ENCODE assay signal across 11 cellular contexts in the genomic region with DNA sequence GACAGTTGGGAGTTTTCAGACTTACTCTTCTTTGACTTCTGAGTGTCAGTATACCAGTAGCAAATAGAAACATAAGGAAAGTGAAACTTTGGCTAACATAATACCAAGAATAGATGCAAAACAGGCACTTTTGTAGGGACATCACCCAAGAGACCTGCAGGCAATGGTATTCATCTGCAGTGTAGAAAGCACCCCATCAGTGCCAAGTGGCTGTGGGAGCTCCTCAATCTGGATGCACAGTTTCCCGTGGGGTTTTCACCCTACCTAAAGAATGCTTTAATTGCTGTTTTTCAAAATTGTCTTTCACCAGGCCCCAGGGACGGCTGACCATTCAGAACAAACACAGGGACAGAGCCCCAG.
A peak's percentile ranks its signal among the peaks of the same experiment; 100 is the strongest.
DNase-seq lines count a peak whose midpoint lies in the region; ATAC-seq and TF ChIP-seq lines count a peak whose summit lies in the region.
"Had no signal": no experiment of that assay in that cellular context is flagged by ENCODE, and none has a peak within 500 bp of the region (broad histone marks: within the 10 kb centered on the region; RNA-seq: fewer than 3 reads in every experiment).

No MANE protein-coding gene starts in this region.

- H3K27me3 ChIP-seq in CD4-positive, CD25-positive, alpha-beta regulatory T cell (ENCODE audit: control insufficient read depth, insufficient read depth, low read length): peaks cover 26% of the 10 kb centered on the region
- H3K27me3 ChIP-seq in esophagus muscularis mucosa: peaks cover 0 to 64% (median 6%) of the 10 kb centered on the region in 4 donors
- H3K27me3 ChIP-seq in PC-3 (ENCODE audit: low read length): peaks cover 83% of the 10 kb centered on the region
- H3K27me3 ChIP-seq in suprapubic skin: peaks cover 37% of the 10 kb centered on the region

- H3K9ac ChIP-seq in PC-3 (ENCODE audit: low read length): no peak overlapping the region

- 57% methylated on average over 1 of the region's 2 CpGs for WGBS in esophagus muscularis mucosa
- WGBS in suprapubic skin: 41% methylated on average over 2 of the region's 2 CpGs

- H3K9me2 ChIP-seq in PC-3 (replicated peaks; ENCODE audit: low read length): no peaks in the 10 kb centered on the region

- TF ChIP-seq EP300 in esophagus muscularis mucosa (IDR thresholded peaks at IDR 0.05) (no peak), suprapubic skin (IDR thresholded peaks at IDR 0.05) (no peak)

- H3K9me3 Mint-ChIP-seq in CD4-positive, CD25-positive, alpha-beta regulatory T cell: peaks cover 0 to 2% (median 0%) of the 10 kb centered on the region in 7 donors

- no TSS peak for BruUV-seq in PC-3 (replicated peaks; lab: Mats Ljungman, UMichigan)

- peaks cover 0 to 12% (median 5%) of the 10 kb centered on the region in 4 donors for H3K4me1 Mint-ChIP-seq in CD4-positive, CD25-positive, alpha-beta regulatory T cell

- H3K36me3 Mint-ChIP-seq in CD4-positive, CD25-positive, alpha-beta regulatory T cell: no peaks in the 10 kb centered on the region

- peaks cover 73% of the 10 kb centered on the region for H3K27me3 Mint-ChIP-seq in CD4-positive, CD25-positive, alpha-beta regulatory T cell

- no peaks in the 10 kb centered on the region for H3K9me3 ChIP-seq in CD4-positive, CD25-positive, alpha-beta regulatory T cell (ENCODE audit: control insufficient read depth in 2 of 2, low read length in 2 of 2)
- H3K9me3 ChIP-seq in esophagus muscularis mucosa: no peaks in the 10 kb centered on the region
- no peaks in the 10 kb centered on the region for H3K9me3 ChIP-seq in PC-3 (ENCODE audit: low read length)
- H3K9me3 ChIP-seq in suprapubic skin: no peaks in the 10 kb centered on the region

- H3K4me2 ChIP-seq in PC-3 (ENCODE audit: low read length): no peak overlapping the region

- H4K20me1 ChIP-seq in PC-3 (ENCODE audit: low read length): no peaks in the 10 kb centered on the region

- peak in 1 of 3 donors; percentile 3 for DNase-seq in CD4-positive, CD25-positive, alpha-beta regulatory T cell
- DNase-seq in GM19238 (ENCODE audit: insufficient read length, low spot score): peak; percentile 19
- DNase-seq in esophagus muscularis mucosa (ENCODE audit: extremely low spot score): peak; percentile 45
- DNase-seq in glomerular visceral epithelial cell (ENCODE audit: extremely low spot score): no peak
- no peak for DNase-seq in PC-3
- DNase-seq in left cardiac atrium: no peak
- no peak for DNase-seq in suprapubic skin (ENCODE audit: low spot score in 2 of 2)
- DNase-seq: left ventricle myocardium superior, NCI-H345 had no signal

- H3K4me1 ChIP-seq in CD4-positive, CD25-positive, alpha-beta regulatory T cell (ENCODE audit: control insufficient read depth, insufficient read depth, low read length, poor library complexity, severe bottlenecking): peaks cover 3% of the 10 kb centered on the region
- H3K4me1 ChIP-seq in esophagus muscularis mucosa (peaks cover 0 to 13% (median 12%) of the 10 kb centered on the region in 4 donors), PC-3 (ENCODE audit: insufficient read depth, low read length) (no peaks in the 10 kb centered on the region), suprapubic skin (peaks cover 18% of the 10 kb centered on the region)

- CTCF ChIA-PET in PC-3 (lab: Charles Lee): no interaction called here

- intact Hi-C loops in esophagus muscularis mucosa (cut with DNase I) (no loop called here), PC-3 (cut with micrococcal nuclease) (no loop called here), left cardiac atrium (cut with DNase I) (no loop called here)

- no peaks in the 10 kb centered on the region for H3K36me3 ChIP-seq in CD4-positive, CD25-positive, alpha-beta regulatory T cell (ENCODE audit: control insufficient read depth, insufficient read depth, low read length)
- no peaks in the 10 kb centered on the region for H3K36me3 ChIP-seq in esophagus muscularis mucosa
- no peaks in the 10 kb centered on the region for H3K36me3 ChIP-seq in PC-3 (ENCODE audit: low read depth, low read length)
- H3K36me3 ChIP-seq in suprapubic skin: no peaks in the 10 kb centered on the region

- H3K27ac ChIP-seq in CD4-positive, CD25-positive, alpha-beta regulatory T cell (ENCODE audit: insufficient read depth, low read length, poor library complexity, severe bottlenecking): no peak overlapping the region
- H3K27ac ChIP-seq in esophagus muscularis mucosa (replicated peaks in 1 of 4): no peak overlapping the region
- no peak overlapping the region for H3K27ac ChIP-seq in PC-3 (ENCODE audit: low read length)
- H3K27ac ChIP-seq in suprapubic skin: no peak overlapping the region
- H3K27ac ChIP-seq: C4-2B had no signal

- H2AFZ ChIP-seq in PC-3 (ENCODE audit: low read length): no peak overlapping the region

- POLR2A ChIA-PET in PC-3 (lab: Charles Lee; ENCODE audit: unreplicated experiment): no interaction called here

- TF ChIP-seq CTCF in esophagus muscularis mucosa (IDR thresholded peaks at IDR 0.05): no peak
- no peak for TF ChIP-seq CTCF in PC-3 (conservative IDR thresholded peaks at IDR 0.05; ENCODE audit: low read depth, low read length)
- no peak for TF ChIP-seq CTCF in suprapubic skin (IDR thresholded peaks at IDR 0.05)

- no peaks in the 10 kb centered on the region for H3K79me2 ChIP-seq in PC-3 (ENCODE audit: low read length)

- no peak overlapping the region for H3K27ac Mint-ChIP-seq in CD4-positive, CD25-positive, alpha-beta regulatory T cell

- no peak overlapping the region for H3K4me3 ChIP-seq in CD4-positive, CD25-positive, alpha-beta regulatory T cell (ENCODE audit: low read depth, low read length)
- H3K4me3 ChIP-seq in esophagus muscularis mucosa: no peak overlapping the region
- H3K4me3 ChIP-seq in PC-3 (ENCODE audit: low read length): no peak overlapping the region
- H3K4me3 ChIP-seq in suprapubic skin: no peak overlapping the region

- H3K4me3 Mint-ChIP-seq in CD4-positive, CD25-positive, alpha-beta regulatory T cell: peak overlapping the region; percentile 0 to 84 (median 38)

- TF ChIP-seq POLR2A in esophagus muscularis mucosa (IDR thresholded peaks at IDR 0.05; ENCODE audit: low read depth) (no peak), suprapubic skin (IDR thresholded peaks at IDR 0.05) (no peak)

- no peaks in the 10 kb centered on the region for H3F3A ChIP-seq in PC-3 (ENCODE audit: low read length, unreplicated experiment)

- ATAC-seq in CD4-positive, CD25-positive, alpha-beta regulatory T cell (ENCODE audit: low read depth in 2 of 2): no peak
- peak; percentile 59 for ATAC-seq in HG03520 (IDR thresholded peaks at IDR 0.05; ENCODE audit: unreplicated experiment)
- ATAC-seq in PC-3: no peak
- no peak for ATAC-seq in left cardiac atrium
- ATAC-seq: left ventricle myocardium superior had no signal

Comparison
In these comparisons a context has a peak if more than half of its experiments do, and no peak if none do; other contexts are left out.
1. DNase-seq: peak in GM19238 (single experiment) and esophagus muscularis mucosa (single experiment); none in glomerular visceral epithelial cell (single experiment), PC-3 (single experiment), left cardiac atrium (single experiment) and suprapubic skin (0 of 2).